ENCODE assay signal across 18 cellular contexts in genomic region chr11:27300974-27301373, GRCh38.
DNase-seq lines count a peak whose midpoint lies in the region; ATAC-seq, FAIRE-seq and TF ChIP-seq lines count a peak whose summit lies in the region.
"Had no signal": no experiment of that assay in that cellular context is flagged by ENCODE, and none has a peak within 500 bp of the region (broad histone marks: within the 10 kb centered on the region; RNA-seq: fewer than 3 reads in every experiment).

No MANE protein-coding gene starts in this region.

- ATAC-seq in A549 (no peak), GM21576 (IDR thresholded peaks at IDR 0.05; ENCODE audit: unreplicated experiment) (no peak)
- ATAC-seq: Panc1 had no signal

- H3K27ac ChIP-seq in A549 (no peak overlapping the region), GM23248 (peak overlapping the region; percentile 4; the same call in 1 of the 2 replicates), osteoblast (ENCODE audit: low read depth, low read length) (no peak overlapping the region)

- DNase-seq in A549 (ENCODE audit: low read depth in 1 of 2, low spot score in 1 of 2) (no peak), GM23248 (peak; percentile 43), chondrocyte (ENCODE audit: low spot score) (no peak), osteoblast (ENCODE audit: insufficient read length, low spot score, missing footprints) (peak; percentile 84), NCI-H2029 (lab: John Stamatoyannopoulos, UW) (no peak)
- no peak for DNase-seq in stimulated activated CD4-positive, alpha-beta T cell treated with anti-CD3 and anti-CD28 coated beads, Interleukin-4, amount 100 ng/mL, for 1 hour
- DNase-seq: Calu3; CD4-positive, alpha-beta T cell; KG1; MG63; NCI-H1105; NCI-H1694 treated with DMSO at 0.1 percent for 48 hours; SHP77 treated with DMSO at 0.1 percent for 48 hours had no signal

- no peaks in the 10 kb centered on the region for H3K27me3 Mint-ChIP-seq in chondrocyte (ENCODE audit: low read depth)

- in situ Hi-C loops in GM23248 (cut with MboI): no loop called here

- no peak for TF ChIP-seq CTCF in A549 (IDR thresholded peaks at IDR 0.05)
- no peak for TF ChIP-seq CTCF in chondrocyte (IDR thresholded peaks at IDR 0.05)
- no peak for TF ChIP-seq CTCF in osteoblast (IDR thresholded peaks at IDR 0.05; ENCODE audit: extremely low read depth, low read depth, low read length)

- peak; percentile 63 for FAIRE-seq in A549 (lab: Jason Lieb, UNC)
- FAIRE-seq: G401.6, GM12891 had no signal

- no peaks in the 10 kb centered on the region for H3K27me3 ChIP-seq in GM23248 (replicated peaks; ENCODE audit: insufficient read depth)
- no peaks in the 10 kb centered on the region for H3K27me3 ChIP-seq in osteoblast (ENCODE audit: insufficient read depth, low read length)
- H3K27me3 ChIP-seq: MG63 had no signal

- H3K4me1 Mint-ChIP-seq in chondrocyte (ENCODE audit: low read depth): peaks cover under 1% of the 10 kb centered on the region
- H3K4me1 Mint-ChIP-seq: B cell had no signal

- H2AFZ ChIP-seq in GM23248 (no peak overlapping the region), osteoblast (ENCODE audit: low read length) (no peak overlapping the region)

- H3K9me3 ChIP-seq in A549: no peaks in the 10 kb centered on the region
- H3K9me3 ChIP-seq in GM23248 (ENCODE audit: low read depth): no peaks in the 10 kb centered on the region
- H3K9me3 ChIP-seq in osteoblast (ENCODE audit: low read depth, low read length): no peaks in the 10 kb centered on the region
- H3K9me3 ChIP-seq: MG63 had no signal

- H3K4me2 ChIP-seq in A549: no peak overlapping the region
- no peak overlapping the region for H3K4me2 ChIP-seq in GM23248 (ENCODE audit: unreplicated experiment)
- H3K4me2 ChIP-seq in osteoblast (ENCODE audit: insufficient read depth, low read length): no peak overlapping the region

- peak overlapping the region; percentile 45 for H3K27ac Mint-ChIP-seq in chondrocyte (ENCODE audit: unreplicated experiment)
- H3K27ac Mint-ChIP-seq: B cell; CD4-positive, alpha-beta T cell had no signal

- H3K9me2 ChIP-seq in GM23248 (ENCODE audit: insufficient read depth): no peaks in the 10 kb centered on the region

- H3K4me3 Mint-ChIP-seq in chondrocyte (ENCODE audit: unreplicated experiment): no peak overlapping the region
- H3K4me3 Mint-ChIP-seq: B cell; CD4-positive, alpha-beta T cell had no signal

- POLR2A ChIA-PET in A549 (lab: Yijun Ruan, JAX): no interaction called here

- H3K9ac ChIP-seq in GM23248: no peak overlapping the region

- no peak for TF ChIP-seq RAD21 in A549 (conservative IDR thresholded peaks at IDR 0.05 in 1 of 2, IDR thresholded peaks at IDR 0.05 in 1 of 2)

- peaks cover 14% of the 10 kb centered on the region; the same call in 1 of the 2 replicates for H3F3A ChIP-seq in GM23248 (ENCODE audit: insufficient read depth)

- no peak for TF ChIP-seq POLR2A in A549 (IDR thresholded peaks at IDR 0.05; ENCODE audit: low read length)

- no peaks in the 10 kb centered on the region for H3K36me3 ChIP-seq in GM23248 (ENCODE audit: low read depth)
- no peaks in the 10 kb centered on the region for H3K36me3 ChIP-seq in osteoblast (ENCODE audit: insufficient read depth, low read length)
- H3K36me3 ChIP-seq: MG63 had no signal

- no peaks in the 10 kb centered on the region for H3K4me1 ChIP-seq in A549
- H3K4me1 ChIP-seq in GM23248 (ENCODE audit: insufficient read depth): peaks cover 9% of the 10 kb centered on the region; the same call in 1 of the 2 replicates
- H3K4me1 ChIP-seq in osteoblast (ENCODE audit: insufficient read depth, low read length): peaks cover 6% of the 10 kb centered on the region

- CTCF ChIA-PET in A549 (lab: Yijun Ruan, JAX): interaction anchor here (0.8 to 12.7 kb wide), 3 partner anchors 14 to 198 kb away, joined by 3 to 126 read pairs (median 4); no protein-coding TSS in a partner anchor

- H4K20me1 ChIP-seq in GM23248 (ENCODE audit: insufficient read depth) (no peaks in the 10 kb centered on the region), osteoblast (ENCODE audit: insufficient read depth, low read length) (no peaks in the 10 kb centered on the region)

- no peaks in the 10 kb centered on the region for H3K36me3 Mint-ChIP-seq in chondrocyte (ENCODE audit: low read depth)

- H3K4me3 ChIP-seq in A549: no peak overlapping the region
- H3K4me3 ChIP-seq in GM23248: no peak overlapping the region
- no peak overlapping the region for H3K4me3 ChIP-seq in osteoblast (ENCODE audit: insufficient read depth, low read length)
- H3K4me3 ChIP-seq: MG63 had no signal

- TF ChIP-seq EP300 in A549 (IDR thresholded peaks at IDR 0.05): no peak

- H3K79me2 ChIP-seq in GM23248 (ENCODE audit: insufficient read depth): no peaks in the 10 kb centered on the region
- no peaks in the 10 kb centered on the region for H3K79me2 ChIP-seq in osteoblast (ENCODE audit: insufficient read depth, low read length)

- H3K9me3 Mint-ChIP-seq in chondrocyte (ENCODE audit: low read depth): no peaks in the 10 kb centered on the region
- H3K9me3 Mint-ChIP-seq: CD4-positive, alpha-beta T cell had no signal

TF ChIP-seq in A549, 52 proteins besides CTCF, POLR2A, EP300 and RAD21:
- TF ChIP-seq PBX3 (IDR thresholded peaks at IDR 0.05): no peak
- TF ChIP-seq JUN (IDR thresholded peaks at IDR 0.05): no peak
- TF ChIP-seq HOXB13 (CRISPR knock-in tag; IDR thresholded peaks at IDR 0.05; ENCODE audit: low read depth): no peak
- TF ChIP-seq, protein P1, sequence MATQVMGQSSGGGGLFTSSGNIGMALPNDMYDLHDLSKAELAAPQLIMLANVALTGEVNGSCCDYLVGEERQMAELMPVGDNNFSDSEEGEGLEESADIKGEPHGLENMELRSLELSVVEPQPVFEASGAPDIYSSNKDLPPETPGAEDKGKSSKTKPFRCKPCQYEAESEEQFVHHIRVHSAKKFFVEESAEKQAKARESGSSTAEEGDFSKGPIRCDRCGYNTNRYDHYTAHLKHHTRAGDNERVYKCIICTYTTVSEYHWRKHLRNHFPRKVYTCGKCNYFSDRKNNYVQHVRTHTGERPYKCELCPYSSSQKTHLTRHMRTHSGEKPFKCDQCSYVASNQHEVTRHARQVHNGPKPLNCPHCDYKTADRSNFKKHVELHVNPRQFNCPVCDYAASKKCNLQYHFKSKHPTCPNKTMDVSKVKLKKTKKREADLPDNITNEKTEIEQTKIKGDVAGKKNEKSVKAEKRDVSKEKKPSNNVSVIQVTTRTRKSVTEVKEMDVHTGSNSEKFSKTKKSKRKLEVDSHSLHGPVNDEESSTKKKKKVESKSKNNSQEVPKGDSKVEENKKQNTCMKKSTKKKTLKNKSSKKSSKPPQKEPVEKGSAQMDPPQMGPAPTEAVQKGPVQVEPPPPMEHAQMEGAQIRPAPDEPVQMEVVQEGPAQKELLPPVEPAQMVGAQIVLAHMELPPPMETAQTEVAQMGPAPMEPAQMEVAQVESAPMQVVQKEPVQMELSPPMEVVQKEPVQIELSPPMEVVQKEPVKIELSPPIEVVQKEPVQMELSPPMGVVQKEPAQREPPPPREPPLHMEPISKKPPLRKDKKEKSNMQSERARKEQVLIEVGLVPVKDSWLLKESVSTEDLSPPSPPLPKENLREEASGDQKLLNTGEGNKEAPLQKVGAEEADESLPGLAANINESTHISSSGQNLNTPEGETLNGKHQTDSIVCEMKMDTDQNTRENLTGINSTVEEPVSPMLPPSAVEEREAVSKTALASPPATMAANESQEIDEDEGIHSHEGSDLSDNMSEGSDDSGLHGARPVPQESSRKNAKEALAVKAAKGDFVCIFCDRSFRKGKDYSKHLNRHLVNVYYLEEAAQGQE (IDR thresholded peaks at IDR 0.05): no peak
- no peak for TF ChIP-seq ZNF302 (CRISPR knock-in tag; IDR thresholded peaks at IDR 0.05)
- TF ChIP-seq PHF8 (IDR thresholded peaks at IDR 0.05; ENCODE audit: borderline replicate concordance, low read depth): no peak
- no peak for TF ChIP-seq MAZ (IDR thresholded peaks at IDR 0.05; ENCODE audit: borderline replicate concordance, low read depth, low read length)
- no peak for TF ChIP-seq FOSL2 (IDR thresholded peaks at IDR 0.05)
- no peak for TF ChIP-seq FOSL2 (CRISPR knock-in tag; IDR thresholded peaks at IDR 0.05)
- no peak for TF ChIP-seq ESRRA (IDR thresholded peaks at IDR 0.05; ENCODE audit: borderline replicate concordance, low read length)
- TF ChIP-seq CBX8 (IDR thresholded peaks at IDR 0.05): no peak
- no peak for TF ChIP-seq MAX (IDR thresholded peaks at IDR 0.05)
- TF ChIP-seq HOXB5 (CRISPR knock-in tag; IDR thresholded peaks at IDR 0.05): no peak
- no peak for TF ChIP-seq KDM1A (IDR thresholded peaks at IDR 0.05; ENCODE audit: low read depth)
- no peak for TF ChIP-seq TFCP2L1 (CRISPR knock-in tag; IDR thresholded peaks at IDR 0.05)
- TF ChIP-seq POLR2AphosphoS2 (conservative IDR thresholded peaks at IDR 0.05; ENCODE audit: low read length): no peak
- TF ChIP-seq CBX2 (IDR thresholded peaks at IDR 0.05; ENCODE audit: borderline replicate concordance, low read depth): no peak
- TF ChIP-seq CEBPB (IDR thresholded peaks at IDR 0.05): no peak

Comparison
In these comparisons a context has a peak if more than half of its experiments do, and no peak if none do; other contexts are left out.
1. DNase-seq: peak in GM23248 (single experiment) and osteoblast (single experiment); none in A549 (0 of 2), chondrocyte (single experiment), stimulated activated CD4-positive, alpha-beta T cell treated with anti-CD3 and anti-CD28 coated beads, Interleukin-4, amount 100 ng/mL, for 1 hour (single experiment) and NCI-H2029 (single experiment).